In the genomic region with DNA sequence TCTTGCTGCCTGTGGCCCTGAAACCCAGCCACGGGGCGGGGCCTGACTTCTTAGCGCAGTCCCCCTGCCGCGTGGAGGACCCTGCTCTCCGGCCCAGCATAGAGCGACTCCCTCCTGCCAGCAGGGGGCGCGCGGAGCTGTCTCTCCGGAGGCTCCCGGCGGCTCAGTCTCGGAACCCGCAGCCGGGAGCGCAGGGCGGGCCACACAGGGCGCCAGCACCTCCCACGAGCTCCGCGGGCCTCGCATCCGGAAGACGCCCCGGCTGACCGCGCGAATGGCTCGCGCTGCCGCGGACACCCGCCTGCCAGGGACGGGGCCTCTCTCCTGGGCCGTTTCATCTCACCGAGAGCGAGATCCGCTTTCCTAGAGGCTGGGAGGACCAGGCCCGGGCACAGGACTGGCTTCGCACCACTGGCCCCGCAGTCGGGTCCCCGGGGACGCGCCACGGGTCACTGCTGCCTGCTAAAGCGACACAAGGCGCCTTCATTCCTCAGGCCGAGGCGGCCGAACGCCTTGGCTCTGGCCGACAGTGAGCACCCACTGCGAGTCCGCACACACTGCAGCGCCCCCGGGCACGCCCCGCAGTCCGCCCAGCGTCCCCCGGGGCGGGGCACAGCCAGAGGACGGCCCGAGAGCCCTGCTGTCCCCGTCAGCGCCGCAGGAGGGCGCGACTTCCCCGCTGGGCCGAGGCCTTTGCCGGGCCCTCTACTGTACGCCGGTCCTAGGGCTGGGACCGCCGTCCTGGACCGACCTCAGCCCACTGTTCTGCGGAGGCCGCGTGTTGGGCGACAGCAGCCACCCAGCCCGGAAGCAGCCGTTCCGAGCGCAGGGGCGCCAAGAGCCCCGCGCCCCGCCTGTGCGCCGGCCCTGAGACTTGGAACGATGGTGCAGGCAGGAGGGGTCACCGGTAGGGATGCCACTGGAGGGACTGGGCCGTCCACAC, we compare ENCODE assay signal across 8 cellular contexts. TPM values are rescaled to one million over a fixed set of nuclear protein-coding genes. Genes with fewer than 3 reads are reported as not detected.
DNase-seq lines count a peak whose midpoint lies in the region; ATAC-seq and TF ChIP-seq lines count a peak whose summit lies in the region.

No MANE protein-coding gene starts in this region.

- H3K27me3 Mint-ChIP-seq in IgD-negative memory B cell, result no peaks in the 10 kb centered on the region
- peaks cover 40% of the 10 kb centered on the region for H3K27me3 Mint-ChIP-seq in nephron progenitor cell (ENCODE audit: low read depth, poor library complexity)

- H3K9me2 ChIP-seq in DOHH2 (replicated peaks; ENCODE audit: control insufficient read depth, low read length), result no peaks in the 10 kb centered on the region

- no peaks in the 10 kb centered on the region for H4K20me1 ChIP-seq in DOHH2 (ENCODE audit: control insufficient read depth, insufficient read depth, low read depth, low read length)

- DNase-seq in Peyer's patch, result peak; percentile 85 to 96 (median 94)
- peak; percentile 88 to 89 for DNase-seq in activated T-helper 1 cell treated with anti-CD3 and anti-CD28 coated beads, Interleukin-2, amount 50 U/mL, for 16 hours (ENCODE audit: low read depth in 1 of 2, low spot score in 1 of 2)
- DNase-seq in fibroblast of pulmonary artery (ENCODE audit: low read depth), result peak; percentile 88
- peak; percentile 98 for DNase-seq in nephron progenitor cell
- DNase-seq in stimulated activated naive CD8-positive, alpha-beta T cell treated with anti-CD3 and anti-CD28 coated beads, Interleukin-15, Interleukin-2, amounts not matched to agents 100 U/mL and 50 U/mL, for 24 hours, result peak; percentile 97

- H3K36me3 Mint-ChIP-seq in IgD-negative memory B cell (no peaks in the 10 kb centered on the region), nephron progenitor cell (ENCODE audit: low read depth) (no peaks in the 10 kb centered on the region)

- peaks cover 5% of the 10 kb centered on the region for H3K4me1 ChIP-seq in DOHH2 (ENCODE audit: control insufficient read depth, low read length)
- H3K4me1 ChIP-seq in Peyer's patch, result peaks cover 0 to 10% (median 3%) of the 10 kb centered on the region in 4 donors

- peak; percentile 92 for ATAC-seq in GM21576 (IDR thresholded peaks at IDR 0.05; ENCODE audit: unreplicated experiment)
- peak; percentile 94 for ATAC-seq in stimulated activated naive CD8-positive, alpha-beta T cell treated with anti-CD3 and anti-CD28 coated beads, Interleukin-15, Interleukin-2, amounts not matched to agents 100 U/mL and 50 U/mL, for 24 hours

- H3F3A ChIP-seq in DOHH2 (ENCODE audit: control insufficient read depth, insufficient read depth), result no peaks in the 10 kb centered on the region

- H3K36me3 ChIP-seq in DOHH2 (ENCODE audit: control insufficient read depth, low read length) (no peaks in the 10 kb centered on the region), Peyer's patch (no peaks in the 10 kb centered on the region)

- H3K27ac Mint-ChIP-seq in IgD-negative memory B cell (no peak overlapping the region), nephron progenitor cell (no peak overlapping the region)

- H3K4me3 Mint-ChIP-seq in IgD-negative memory B cell, result peak overlapping the region; percentile 75 to 86 (median 83)
- peak overlapping the region; percentile 78 for H3K4me3 Mint-ChIP-seq in nephron progenitor cell

- H3K27ac ChIP-seq in DOHH2 (ENCODE audit: low read depth, low read length) (peak overlapping the region; percentile 28; the same call in 1 of the 2 replicates), Peyer's patch (peak overlapping the region; percentile 73 to 89 (median 84))

- H3K4me1 Mint-ChIP-seq in IgD-negative memory B cell, result peaks cover 5 to 9% (median 7%) of the 10 kb centered on the region in 3 donors
- H3K4me1 Mint-ChIP-seq in nephron progenitor cell, result peaks cover 31% of the 10 kb centered on the region

- H3K27me3 ChIP-seq in DOHH2 (ENCODE audit: control insufficient read depth, low read length) (peaks cover 4% of the 10 kb centered on the region; the same call in 1 of the 2 replicates), Peyer's patch (no peaks in the 10 kb centered on the region)

- H3K4me3 ChIP-seq in DOHH2 (ENCODE audit: low read length) (peak overlapping the region; percentile 99), Peyer's patch (peak overlapping the region; percentile 56 to 86 (median 66)), fibroblast of pulmonary artery (replicated peaks; ENCODE audit: low read depth, low read length) (peak overlapping the region; percentile 75)

- no peaks in the 10 kb centered on the region for H3K79me2 ChIP-seq in DOHH2 (ENCODE audit: control insufficient read depth, low read length)

- peak; percentile 17 to 37 for TF ChIP-seq POLR2A in Peyer's patch (IDR thresholded peaks at IDR 0.05)

- H3K9me3 Mint-ChIP-seq in IgD-negative memory B cell, result no peaks in the 10 kb centered on the region
- no peaks in the 10 kb centered on the region for H3K9me3 Mint-ChIP-seq in nephron progenitor cell

- H3K9me3 ChIP-seq in DOHH2 (ENCODE audit: control insufficient read depth, insufficient read depth, low read length) (no peaks in the 10 kb centered on the region), Peyer's patch (no peaks in the 10 kb centered on the region)

- TF ChIP-seq CTCF in DOHH2 (IDR thresholded peaks at IDR 0.05; ENCODE audit: low read depth, low read length, poor library complexity, severe bottlenecking) (peak; percentile 63), Peyer's patch (IDR thresholded peaks at IDR 0.05) (peak; percentile 67 to 95 (median 88)), fibroblast of pulmonary artery (IDR thresholded peaks at IDR 0.05; ENCODE audit: low read length, missing control alignments) (peak; percentile 63), nephron progenitor cell (IDR thresholded peaks at IDR 0.05) (peak; percentile 59)

- H3K4me2 ChIP-seq in DOHH2 (ENCODE audit: low read length), result peak overlapping the region; percentile 100

RNA-seq across cellular contexts. Expression of gene ARHGEF4, which starts 39.0 kb away (rescaled TPM):
- 0.24 TPM for polyA plus RNA-seq in IgD-negative memory B cell
- total RNA-seq in Peyer's patch, result 10 to 100 TPM in 1 of 4 donors, 1 to 10 TPM in 3; 1.1 to 10.7 (median 1.6) TPM

RNA-seq across cellular contexts. Expression of gene AMER3, which starts 42.4 kb away (rescaled TPM):
- not detected for polyA plus RNA-seq in IgD-negative memory B cell
- 1 to 10 TPM in 1 of 4 donors, under 1 TPM in 2, not detected in 1; 0.13 to 1.1 (median 0.70) TPM for total RNA-seq in Peyer's patch

Comparison
In these comparisons a context has a peak if more than half of its experiments do, and no peak if none do; other contexts are left out.
1. Peak in every context shown above with its lines: DNase-seq, ATAC-seq, H3K4me3 ChIP-seq and H3K27ac ChIP-seq.